ENCODE assay signal across 8 cellular contexts in genomic region chr3:53162672-53163458, GRCh38.
DNase-seq lines count a peak whose midpoint lies in the region; ATAC-seq and TF ChIP-seq lines count a peak whose summit lies in the region.

No MANE protein-coding gene starts in this region.

- peak; percentile 30 for TF ChIP-seq POLR2A in GM10847 (IDR thresholded peaks at IDR 0.05; ENCODE audit: extremely low read depth, insufficient read length)

- TF ChIP-seq CTCF in fibroblast of mammary gland (conservative IDR thresholded peaks at IDR 0.05; ENCODE audit: control insufficient read depth, insufficient read depth, low read depth, low read length): no peak

- peak; percentile 68 for DNase-seq in activated CD8-positive, alpha-beta memory T cell treated with anti-CD3 and anti-CD28 coated beads, Interleukin-2, amount 50 U/mL, for 4 hours
- DNase-seq in fibroblast of mammary gland (ENCODE audit: low read depth): peak; percentile 12
- DNase-seq in stimulated activated CD4-positive, alpha-beta T cell treated with anti-CD3 and anti-CD28 coated beads, Interleukin-1b, Interleukin-23, amount 100 ng/mL, for 48 hours: peak; percentile 26
- DNase-seq in middle frontal gyrus (ENCODE audit: extremely low spot score, low spot score): no peak
- no peak for DNase-seq in DMS79 treated with DMSO at 0.1 percent for 48 hours (lab: John Stamatoyannopoulos, UW)

- H3K4me3 ChIP-seq in fibroblast of mammary gland (ENCODE audit: control insufficient read depth, low read depth, low read length): peak overlapping the region; percentile 85

- ATAC-seq in HG03103 (IDR thresholded peaks at IDR 0.05; ENCODE audit: low read depth, unreplicated experiment) (peak; percentile 25), HG03469 (IDR thresholded peaks at IDR 0.05; ENCODE audit: unreplicated experiment) (no peak)

Comparison
In these comparisons a context has a peak if more than half of its experiments do, and no peak if none do; other contexts are left out.
1. DNase-seq: peak in activated CD8-positive, alpha-beta memory T cell treated with anti-CD3 and anti-CD28 coated beads, Interleukin-2, amount 50 U/mL, for 4 hours (single experiment), fibroblast of mammary gland (single experiment) and stimulated activated CD4-positive, alpha-beta T cell treated with anti-CD3 and anti-CD28 coated beads, Interleukin-1b, Interleukin-23, amount 100 ng/mL, for 48 hours (single experiment); none in middle frontal gyrus (single experiment) and DMS79 treated with DMSO at 0.1 percent for 48 hours (single experiment).